ENCODE assay signal across 16 cellular contexts in the genomic region with DNA sequence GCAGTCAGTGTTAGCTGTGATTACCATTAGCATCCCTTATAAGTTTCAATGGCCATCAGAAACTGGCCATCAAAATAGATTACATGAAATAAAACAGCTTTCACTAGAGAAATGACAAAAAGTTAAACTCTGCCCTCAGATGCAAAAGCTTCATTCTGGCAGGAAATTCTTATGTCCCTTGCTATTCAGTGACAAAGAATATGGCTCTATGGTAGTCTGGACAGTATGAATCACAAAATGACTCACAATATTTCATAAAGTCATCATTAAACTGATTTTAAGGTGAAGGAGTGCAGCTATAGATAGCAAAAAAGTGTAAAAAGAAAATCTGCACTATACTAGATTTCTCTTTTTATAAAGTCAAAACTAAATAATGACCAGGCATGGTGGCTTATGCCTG. TPM values are rescaled to one million over a fixed set of nuclear protein-coding genes. Genes with fewer than 3 reads are reported as not detected.
DNase-seq lines count a peak whose midpoint lies in the region; ATAC-seq and TF ChIP-seq lines count a peak whose summit lies in the region.
"Had no signal": no experiment of that assay in that cellular context is flagged by ENCODE, and none has a peak within 500 bp of the region (broad histone marks: within the 10 kb centered on the region; RNA-seq: fewer than 3 reads in every experiment).

No MANE protein-coding gene starts in this region.

- no peak overlapping the region for H2AFZ ChIP-seq in ACC112 (ENCODE audit: low read length, unreplicated experiment)
- H2AFZ ChIP-seq in PC-9, result no peak overlapping the region
- H2AFZ ChIP-seq: GM23338 had no signal

- CTCF ChIA-PET in PC-9 (lab: Charles Lee), result interaction anchor here (0.6 kb wide), 1 partner anchor 44 kb away, joined by 6 read pairs; the partner anchor contains the start of gene NSUN6

- H3K27ac ChIP-seq in ACC112 (ENCODE audit: low read depth, low read length) (peak overlapping the region; percentile 71), PC-9 (peak overlapping the region; percentile 59), epithelial cell of prostate (peak overlapping the region; percentile 86), SJCRH30 (no peak overlapping the region)
- H3K27ac ChIP-seq: skin epidermis had no signal

- no peak for TF ChIP-seq CTCF in PC-9 (conservative IDR thresholded peaks at IDR 0.05)

- peak in 1 of 2 experiments; percentile 52 for DNase-seq in PC-9
- DNase-seq in epithelial cell of prostate (ENCODE audit: low read depth, low spot score), result no peak
- no peak for DNase-seq in NCI-H1417 treated with DMSO at 0.1 percent for 48 hours (lab: John Stamatoyannopoulos, UW)
- DNase-seq in SJCRH30, result no peak
- no peak for DNase-seq in activated CD4-positive, alpha-beta T cell treated with anti-CD3 and anti-CD28 coated beads for 48 hours
- no peak for DNase-seq in NOMO-1 treated with DMSO at 0.1 percent for 48 hours (lab: John Stamatoyannopoulos, UW; ENCODE audit: unreplicated experiment)
- DNase-seq: activated CD8-positive, alpha-beta memory T cell treated with anti-CD3 and anti-CD28 coated beads, Interleukin-2, amount 10 ng/mL, durations not matched to agents 7 days and 5 days; activated naive CD4-positive, alpha-beta T cell treated with Interleukin-2 at 50 U/mL for 16 hours; effector memory CD8-positive, alpha-beta T cell; immature natural killer cell; KBM-7; stimulated activated naive CD4-positive, alpha-beta T cell had no signal

- no peaks in the 10 kb centered on the region for H4K20me1 ChIP-seq in PC-9 (ENCODE audit: insufficient read depth)

- ATAC-seq in GM21723 (IDR thresholded peaks at IDR 0.05; ENCODE audit: unreplicated experiment), result peak; percentile 17
- ATAC-seq: activated CD8-positive, alpha-beta memory T cell treated with anti-CD3 and anti-CD28 coated beads, Interleukin-2, amount 10 ng/mL, durations not matched to agents 7 days and 5 days; effector memory CD8-positive, alpha-beta T cell; GM23338 had no signal

- H3F3A ChIP-seq in PC-9 (ENCODE audit: insufficient read depth, low read depth), result peaks cover 24% of the 10 kb centered on the region

- H3K27me3 ChIP-seq in ACC112 (ENCODE audit: insufficient read depth, low read length) (no peaks in the 10 kb centered on the region), PC-9 (ENCODE audit: insufficient read depth, low read depth) (no peaks in the 10 kb centered on the region), SJCRH30 (no peaks in the 10 kb centered on the region)

- peaks cover 53% of the 10 kb centered on the region for H3K4me1 ChIP-seq in ACC112 (ENCODE audit: control insufficient read depth, insufficient read depth, low read length, unreplicated experiment)
- peaks cover 55% of the 10 kb centered on the region for H3K4me1 ChIP-seq in PC-9 (replicated peaks; ENCODE audit: insufficient read depth)
- 0 out of 2 replicates have a peak, but pooled peaks cover 4% of the 10 kb centered on the region for H3K4me1 ChIP-seq in SJCRH30

- POLR2A ChIA-PET in PC-9 (lab: Charles Lee; ENCODE audit: unreplicated experiment), result interaction anchor here (0.5 kb wide), 1 partner anchor 50 kb away, joined by 9 read pairs; no protein-coding TSS in a partner anchor

- H3K36me3 ChIP-seq in ACC112 (ENCODE audit: insufficient read depth, low read length) (0 out of 2 replicates have a peak, but pooled peaks cover 3% of the 10 kb centered on the region), PC-9 (ENCODE audit: low read depth) (no peaks in the 10 kb centered on the region), SJCRH30 (peaks cover 3% of the 10 kb centered on the region; the same call in 1 of the 2 replicates)

- H3K4me2 ChIP-seq in PC-9, result peak overlapping the region; percentile 53
- H3K4me2 ChIP-seq: GM23338 had no signal

- H3K9me2 ChIP-seq in PC-9 (ENCODE audit: insufficient read depth), result no peaks in the 10 kb centered on the region

- BruUV-seq in PC-9 (replicated peaks; lab: Mats Ljungman, UMichigan), result no TSS peak

- intact Hi-C loops in PC-9 (cut with micrococcal nuclease; ENCODE audit: unreplicated experiment), result no loop called here

- H3K9me3 ChIP-seq in PC-9 (ENCODE audit: insufficient read depth, low read depth), result no peaks in the 10 kb centered on the region
- H3K9me3 ChIP-seq in SJCRH30 (replicated peaks), result no peaks in the 10 kb centered on the region

- no peaks in the 10 kb centered on the region for H3K79me2 ChIP-seq in ACC112 (ENCODE audit: control insufficient read depth, insufficient read depth, low read length, unreplicated experiment)
- H3K79me2 ChIP-seq in PC-9 (ENCODE audit: low read depth), result no peaks in the 10 kb centered on the region

- H3K4me3 ChIP-seq in ACC112 (ENCODE audit: low read depth, low read length) (peak overlapping the region; percentile 17; the same call in 1 of the 2 replicates), PC-9 (no peak overlapping the region), SJCRH30 (no peak overlapping the region)
- H3K4me3 ChIP-seq: GM23338, skin epidermis had no signal

RNA-seq across cellular contexts. Expression of gene NSUN6, which starts 43.4 kb away (rescaled TPM):
- 11.9 and 12.9 TPM in 2 replicates for total RNA-seq in PC-9 (2021)
- total RNA-seq in SJCRH30 (2014; rRNA removed; shearing (Covaris generic)), result 11.9 and 13.3 TPM in 2 replicates

RNA-seq across cellular contexts. Expression of gene ARL5B, which starts 51.3 kb away (rescaled TPM):
- total RNA-seq in PC-9 (2021), result 11.1 and 15.3 TPM in 2 replicates
- total RNA-seq in SJCRH30 (2014; rRNA removed; shearing (Covaris generic)), result 31.8 and 35.2 TPM in 2 replicates
